8 cellular contexts compared by ENCODE assay signal in the genomic region with DNA sequence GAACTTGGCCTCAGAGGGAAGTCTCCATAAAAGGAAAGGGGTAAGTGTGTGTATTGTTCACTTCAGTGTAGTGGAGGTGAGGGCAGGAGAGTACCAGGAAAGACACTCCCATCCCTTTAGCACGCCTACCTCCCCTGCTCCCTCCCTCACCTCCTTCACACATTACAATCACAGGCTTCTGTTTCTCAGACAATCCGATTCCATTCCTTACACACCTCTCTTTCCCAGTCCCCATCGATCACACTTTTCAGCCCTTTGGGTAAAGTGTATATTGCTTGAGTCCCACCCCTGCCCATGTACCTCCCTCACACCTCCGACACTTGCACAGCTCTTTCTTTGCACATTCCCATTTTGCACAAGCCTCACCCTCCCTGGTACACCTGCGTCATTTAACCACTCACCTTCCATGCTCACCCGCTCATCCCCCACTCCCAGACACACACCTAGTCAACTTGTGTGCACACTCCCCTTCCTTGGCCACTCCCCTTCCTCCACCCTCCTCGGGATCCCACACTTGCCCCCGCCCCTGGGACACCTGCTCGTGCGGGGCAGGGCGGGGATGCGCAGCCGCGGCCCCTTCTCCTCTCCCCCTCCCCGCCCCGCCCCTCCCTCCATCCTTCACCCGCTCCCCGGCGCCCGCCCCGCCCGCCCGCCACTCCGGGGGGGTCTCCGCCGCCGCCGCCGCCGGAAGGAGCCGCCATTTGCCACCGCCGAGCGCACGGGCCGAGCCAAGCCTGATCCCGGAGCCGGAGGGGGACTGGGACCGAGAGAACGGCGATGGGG. TPM values are rescaled to one million over a fixed set of nuclear protein-coding genes. Genes with fewer than 3 reads are reported as not detected.
DNase-seq lines count a peak whose midpoint lies in the region; ATAC-seq and TF ChIP-seq lines count a peak whose summit lies in the region.

A gene with protein sequence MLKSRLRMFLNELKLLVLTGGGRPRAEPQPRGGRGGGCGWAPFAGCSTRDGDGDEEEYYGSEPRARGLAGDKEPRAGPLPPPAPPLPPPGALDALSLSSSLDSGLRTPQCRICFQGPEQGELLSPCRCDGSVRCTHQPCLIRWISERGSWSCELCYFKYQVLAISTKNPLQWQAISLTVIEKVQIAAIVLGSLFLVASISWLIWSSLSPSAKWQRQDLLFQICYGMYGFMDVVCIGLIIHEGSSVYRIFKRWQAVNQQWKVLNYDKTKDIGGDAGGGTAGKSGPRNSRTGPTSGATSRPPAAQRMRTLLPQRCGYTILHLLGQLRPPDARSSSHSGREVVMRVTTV (plus strand): TSS at position 693 of the 783 bp plus-strand sequence. CDS start 426 bp downstream, outside the sequence.

- CTCF ChIA-PET in RWPE1 (lab: Yijun Ruan, JAX), result interaction anchor here (0.7 kb wide), 1 partner anchor 28 kb away, joined by 3 read pairs; no protein-coding TSS in a partner anchor

- no peak for TF ChIP-seq CTCF in RWPE1 (conservative IDR thresholded peaks at IDR 0.05; ENCODE audit: low read depth)
- no peak for TF ChIP-seq CTCF in ovary (IDR thresholded peaks at IDR 0.05)
- no peak for TF ChIP-seq CTCF in type B pancreatic cell (conservative IDR thresholded peaks at IDR 0.05)

- peak; percentile 80 to 93 (median 87) for DNase-seq in CD4-positive, CD25-positive, alpha-beta regulatory T cell
- peak; percentile 88 for DNase-seq in Jurkat, Clone E6-1 (ENCODE audit: low read depth, low spot score)
- DNase-seq in RWPE1 (ENCODE audit: low spot score) (peak; percentile 82), germinal center (ENCODE audit: low spot score) (peak; percentile 84), ovary (peak in 4 of 5 donors; percentile 54 to 64 (median 60)), type B pancreatic cell (ENCODE audit: extremely low spot score, unreplicated experiment) (no peak)
- DNase-seq in activated effector memory CD4-positive, alpha-beta T cell treated with Interleukin-2 at 50 U/mL for 16 hours, result peak; percentile 83

- H3K27me3 ChIP-seq in CD4-positive, CD25-positive, alpha-beta regulatory T cell (ENCODE audit: control insufficient read depth, insufficient read depth, low read length), result no peaks in the 10 kb centered on the region
- H3K27me3 ChIP-seq in ovary, result no peaks in the 10 kb centered on the region

- peak; percentile 23 to 30 for ATAC-seq in CD4-positive, CD25-positive, alpha-beta regulatory T cell (ENCODE audit: low read depth in 2 of 2)
- peak; percentile 37 for ATAC-seq in GM21381 (IDR thresholded peaks at IDR 0.05; ENCODE audit: unreplicated experiment)

- no peaks in the 10 kb centered on the region for H3K9me3 ChIP-seq in CD4-positive, CD25-positive, alpha-beta regulatory T cell (ENCODE audit: control insufficient read depth in 2 of 2, low read length in 2 of 2)
- peaks cover 0 to 10% of the 10 kb centered on the region in 2 donors for H3K9me3 ChIP-seq in ovary

- peak within 1 kb of the TSS; percentile 74 for H3K4me3 ChIP-seq in CD4-positive, CD25-positive, alpha-beta regulatory T cell (ENCODE audit: low read depth, low read length)
- H3K4me3 ChIP-seq in Jurkat, Clone E6-1 (ENCODE audit: low read length), result peak within 1 kb of the TSS; percentile 57
- peak within 1 kb of the TSS; percentile 69 for H3K4me3 ChIP-seq in ovary

- no peak for TF ChIP-seq POLR2A in ovary (IDR thresholded peaks at IDR 0.05)

- peak within 1 kb of the TSS; percentile 95 to 99 (median 98) for H3K27ac Mint-ChIP-seq in CD4-positive, CD25-positive, alpha-beta regulatory T cell
- H3K27ac Mint-ChIP-seq in type B pancreatic cell, result peak within 1 kb of the TSS; percentile 95

- H3K36me3 ChIP-seq in CD4-positive, CD25-positive, alpha-beta regulatory T cell (ENCODE audit: control insufficient read depth, insufficient read depth, low read length), result peaks cover 24% of the 10 kb centered on the region
- H3K36me3 ChIP-seq in ovary, result no peaks in the 10 kb centered on the region

- H3K36me3 Mint-ChIP-seq in CD4-positive, CD25-positive, alpha-beta regulatory T cell, result peaks cover 13% of the 10 kb centered on the region
- H3K36me3 Mint-ChIP-seq in type B pancreatic cell, result peaks cover 23% of the 10 kb centered on the region

- H3K4me1 Mint-ChIP-seq in CD4-positive, CD25-positive, alpha-beta regulatory T cell, result peaks cover 22 to 71% (median 47%) of the 10 kb centered on the region in 4 donors
- H3K4me1 Mint-ChIP-seq in type B pancreatic cell (ENCODE audit: unreplicated experiment), result peaks cover 48% of the 10 kb centered on the region

- H3K9me3 Mint-ChIP-seq in CD4-positive, CD25-positive, alpha-beta regulatory T cell, result no peaks in the 10 kb centered on the region
- no peaks in the 10 kb centered on the region for H3K9me3 Mint-ChIP-seq in type B pancreatic cell

- H3K4me1 ChIP-seq in CD4-positive, CD25-positive, alpha-beta regulatory T cell (ENCODE audit: control insufficient read depth, insufficient read depth, low read length, poor library complexity, severe bottlenecking), result peaks cover 49% of the 10 kb centered on the region
- peaks cover 9% of the 10 kb centered on the region for H3K4me1 ChIP-seq in ovary (ENCODE audit: insufficient read depth)

- peak within 1 kb of the TSS; percentile 94 to 98 (median 96) for H3K4me3 Mint-ChIP-seq in CD4-positive, CD25-positive, alpha-beta regulatory T cell
- peak within 1 kb of the TSS; percentile 98 for H3K4me3 Mint-ChIP-seq in type B pancreatic cell

- 1 to 4% (median 2%) methylated on average over 18 to 38 of the region's 41 CpGs for WGBS in ovary, 3 donors

- no peak for TF ChIP-seq EP300 in ovary (IDR thresholded peaks at IDR 0.05)

- POLR2A ChIA-PET in RWPE1 (lab: Yijun Ruan, JAX; ENCODE audit: low non-redundant PET), result no interaction called here

- peaks cover 4% of the 10 kb centered on the region for H3K27me3 Mint-ChIP-seq in CD4-positive, CD25-positive, alpha-beta regulatory T cell
- peaks cover 45% of the 10 kb centered on the region for H3K27me3 Mint-ChIP-seq in type B pancreatic cell

- intact Hi-C loops in ovary (cut with DNase I), result no loop called here

- H3K27ac ChIP-seq in CD4-positive, CD25-positive, alpha-beta regulatory T cell (ENCODE audit: insufficient read depth, low read length, poor library complexity, severe bottlenecking), result peak within 1 kb of the TSS; percentile 92
- peak within 1 kb of the TSS; percentile 79 for H3K27ac ChIP-seq in RWPE1
- peak within 1 kb of the TSS in 1 of 2 donors; percentile 9 for H3K27ac ChIP-seq in ovary

RNA-seq across cellular contexts. Expression of the gene that starts here (rescaled TPM):
- total RNA-seq in CD4-positive, CD25-positive, alpha-beta regulatory T cell, result 35.4 TPM
- 1 to 10 TPM; 2.2 to 4.5 (median 3.8) TPM for polyA plus RNA-seq in CD4-positive, CD25-positive, alpha-beta regulatory T cell
- 35.9 TPM for polyA plus RNA-seq in Jurkat, Clone E6-1 (2012; ENCODE audit: insufficient read depth, insufficient read length)
- total RNA-seq in ovary, result 10 to 100 TPM in 1 of 7 donors, 1 to 10 TPM in 6; 5.0 to 15.2 (median 7.7) TPM
- polyA plus RNA-seq in ovary, result 1 to 10 TPM; 5.0 to 7.9 TPM
- 15.0 and 20.1 TPM in 2 replicates for total RNA-seq in type B pancreatic cell (ENCODE audit: low replicate concordance)
